In the genomic region with DNA sequence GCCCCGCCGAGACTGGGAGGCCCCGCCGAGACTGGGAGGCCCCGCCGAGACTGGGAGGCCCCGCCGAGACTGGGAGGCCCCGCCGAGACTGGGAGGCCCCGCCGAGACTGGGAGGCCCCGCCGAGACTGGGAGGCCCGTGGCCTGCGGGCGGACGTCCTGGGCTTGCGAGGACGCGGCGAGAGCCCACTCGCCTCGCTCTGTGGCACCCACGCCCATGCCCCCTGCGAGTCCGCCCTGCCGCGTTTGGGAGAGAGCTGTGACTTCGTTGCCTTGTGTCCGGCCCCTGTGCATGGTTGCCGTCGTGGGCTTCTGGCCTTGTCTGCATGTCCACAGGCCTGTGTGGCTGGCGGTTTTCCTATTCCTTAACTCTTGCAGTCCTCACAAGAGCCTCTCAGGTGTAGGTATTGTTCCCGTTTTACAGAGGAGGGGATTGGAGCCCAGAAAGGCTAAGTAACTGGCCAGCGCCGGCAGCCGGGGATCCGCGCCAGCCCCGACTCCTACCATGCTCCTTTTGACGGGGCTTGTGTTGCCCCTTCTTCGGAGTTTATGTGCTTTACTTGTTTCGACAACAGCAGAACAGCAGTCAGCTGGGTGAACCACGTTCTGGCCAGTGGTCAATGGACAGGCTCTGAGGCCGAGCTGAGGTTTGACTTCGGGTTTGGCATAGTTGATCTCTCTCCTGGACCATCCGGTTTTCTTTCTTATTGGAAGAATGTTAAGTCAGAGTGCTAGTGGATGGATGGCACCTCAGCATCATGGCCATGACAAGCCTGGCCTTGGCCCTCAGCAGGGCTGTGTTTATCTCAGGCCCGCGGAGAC, we compare ENCODE assay signal across 8 cellular contexts. TPM values are rescaled to one million over a fixed set of nuclear protein-coding genes. Genes with fewer than 3 reads are reported as not detected.
DNase-seq lines count a peak whose midpoint lies in the region; ATAC-seq and TF ChIP-seq lines count a peak whose summit lies in the region.

No MANE protein-coding gene starts in this region.

- intact Hi-C loops in natural killer cell (cut with micrococcal nuclease) = loop anchor here (1.0 to 5.0 kb wide), 2 partner anchors 9 to 40 kb away; partner anchors contain the start of gene IRF7

- peaks cover 40 to 55% (median 49%) of the 10 kb centered on the region in 10 experiments for H3K4me1 ChIP-seq in BLaER1 treated with 17β-estradiol and CSF1 and Interleukin-3, amounts not matched to agents 10 nM and 100 nM
- H3K4me1 ChIP-seq in effector memory CD4-positive, alpha-beta T cell (ENCODE audit: control insufficient read depth, insufficient read depth, low read length, poor library complexity, severe bottlenecking) = peaks cover 50% of the 10 kb centered on the region

- no peak for ATAC-seq in natural killer cell

- in situ Hi-C loops in G401 (cut with HindIII; ENCODE audit: low sequenced_read_pairs) = no loop called here

- H3K36me3 ChIP-seq in BLaER1 treated with 17β-estradiol and CSF1 and Interleukin-3, amounts not matched to agents 10 nM and 100 nM = peaks cover 9 to 44% (median 31%) of the 10 kb centered on the region in 11 experiments
- H3K36me3 ChIP-seq in effector memory CD4-positive, alpha-beta T cell (ENCODE audit: control insufficient read depth, insufficient read depth, low read length) = peaks cover 5% of the 10 kb centered on the region

- H3K4me1 Mint-ChIP-seq in natural killer cell = peaks cover 50 to 60% of the 10 kb centered on the region in 2 donors

- peak overlapping the region; percentile 82 to 100 (median 93) for H3K4me3 ChIP-seq in BLaER1 treated with 17β-estradiol and CSF1 and Interleukin-3, amounts not matched to agents 10 nM and 100 nM
- H3K4me3 ChIP-seq in LNCaP clone FGC (ENCODE audit: low read depth, low read length) = peak overlapping the region; percentile 69
- H3K4me3 ChIP-seq in effector memory CD4-positive, alpha-beta T cell (ENCODE audit: insufficient read depth, low read depth, low read length, poor library complexity, severe bottlenecking) = peak overlapping the region; percentile 50

- H3K27ac ChIP-seq in BLaER1 treated with 17β-estradiol and CSF1 and Interleukin-3, amounts not matched to agents 10 nM and 100 nM = peak overlapping the region; percentile 96 to 100 (median 100)
- H3K27ac ChIP-seq in effector memory CD4-positive, alpha-beta T cell (ENCODE audit: insufficient read depth, low read length, poor library complexity, severe bottlenecking) = peak overlapping the region; percentile 92

- peaks cover 53 to 68% (median 55%) of the 10 kb centered on the region in 11 experiments for H4K20me1 ChIP-seq in BLaER1 treated with 17β-estradiol and CSF1 and Interleukin-3, amounts not matched to agents 10 nM and 100 nM

- H3K9ac ChIP-seq in BLaER1 treated with 17β-estradiol and CSF1 and Interleukin-3, amounts not matched to agents 10 nM and 100 nM = peak overlapping the region; percentile 96 to 100 (median 99)

- peaks cover 0 to 10% of the 10 kb centered on the region in 2 donors for H3K27me3 Mint-ChIP-seq in natural killer cell (ENCODE audit: low read depth in 2 of 2)

- H3K9me3 Mint-ChIP-seq in natural killer cell = no peaks in the 10 kb centered on the region

- TF ChIP-seq CTCF in LNCaP clone FGC (IDR thresholded peaks at IDR 0.05; ENCODE audit: control insufficient read depth, extremely low read depth, insufficient read depth) = no peak
- TF ChIP-seq CTCF in natural killer cell (IDR thresholded peaks at IDR 0.05) = no peak

- H3K9me3 ChIP-seq in BLaER1 treated with 17β-estradiol and CSF1 and Interleukin-3, amounts not matched to agents 10 nM and 100 nM (replicated peaks in 1 of 11) = no peaks in the 10 kb centered on the region
- no peaks in the 10 kb centered on the region for H3K9me3 ChIP-seq in effector memory CD4-positive, alpha-beta T cell (ENCODE audit: control insufficient read depth, low read length)

- no peak for DNase-seq in LNCaP clone FGC (ENCODE audit: low read depth)
- no peak for DNase-seq in effector memory CD4-positive, alpha-beta T cell
- DNase-seq in natural killer cell = no peak
- DNase-seq in 8988T = no peak
- no peak for DNase-seq in NCI-H1436 (lab: John Stamatoyannopoulos, UW)
- DNase-seq in G401 (ENCODE audit: low spot score) = no peak
- DNase-seq in DMS114 treated with DMSO at 0.1 percent for 48 hours (lab: John Stamatoyannopoulos, UW; ENCODE audit: unreplicated experiment) = no peak

- H3K36me3 Mint-ChIP-seq in natural killer cell = no peaks in the 10 kb centered on the region

- H3K4me2 ChIP-seq in BLaER1 treated with 17β-estradiol and CSF1 and Interleukin-3, amounts not matched to agents 10 nM and 100 nM = peak overlapping the region; percentile 87 to 100 (median 98)

- peak overlapping the region; percentile 52 to 63 for H3K27ac Mint-ChIP-seq in natural killer cell

- H3K4me3 Mint-ChIP-seq in natural killer cell = peak overlapping the region; percentile 79

- peaks cover 8 to 24% (median 16%) of the 10 kb centered on the region in 11 experiments; a peak in 21 of 22 replicates for H3K27me3 ChIP-seq in BLaER1 treated with 17β-estradiol and CSF1 and Interleukin-3, amounts not matched to agents 10 nM and 100 nM
- H3K27me3 ChIP-seq in effector memory CD4-positive, alpha-beta T cell (replicated peaks; ENCODE audit: control insufficient read depth, insufficient read depth, low read length, poor library complexity, severe bottlenecking) = no peaks in the 10 kb centered on the region

RNA-seq across cellular contexts. Expression of gene PHRF1, which starts 0.7 kb away (rescaled TPM):
- 10 to 100 TPM; 46.1 to 52.0 (median 46.9) TPM for total RNA-seq in natural killer cell
- 34.8 and 39.3 TPM in 2 replicates for total RNA-seq in G401 (2014; rRNA removed; shearing (Covaris generic))

RNA-seq across cellular contexts. Expression of gene RASSF7, which starts 16.2 kb away (rescaled TPM):
- total RNA-seq in natural killer cell = 10 to 100 TPM; 19.0 to 21.7 (median 20.0) TPM
- 43.1 and 107 TPM in 2 replicates for total RNA-seq in G401 (2014; rRNA removed; shearing (Covaris generic))

RNA-seq across cellular contexts. Expression of gene LMNTD2, which starts 16.5 kb away (rescaled TPM):
- 1 to 10 TPM; 3.5 to 5.2 (median 5.0) TPM for total RNA-seq in natural killer cell
- total RNA-seq in G401 (2014; rRNA removed; shearing (Covaris generic)) = 2.0 and 2.1 TPM in 2 replicates

RNA-seq across cellular contexts. Expression of gene IRF7, which starts 38.7 kb away (rescaled TPM):
- 10 to 100 TPM; 63.3 to 97.3 (median 77.3) TPM for total RNA-seq in natural killer cell
- total RNA-seq in G401 (2014; rRNA removed; shearing (Covaris generic)) = 1.1 and 3.6 TPM in 2 replicates

RNA-seq across cellular contexts. Expression of gene LRRC56, which starts 39.7 kb away (rescaled TPM):
- 1 to 10 TPM; 1.5 to 2.4 (median 2.2) TPM for total RNA-seq in natural killer cell
- total RNA-seq in G401 (2014; rRNA removed; shearing (Covaris generic)) = 0.03 and 1.0 TPM in 2 replicates
